8 cellular contexts compared by ENCODE assay signal in the genomic region with DNA sequence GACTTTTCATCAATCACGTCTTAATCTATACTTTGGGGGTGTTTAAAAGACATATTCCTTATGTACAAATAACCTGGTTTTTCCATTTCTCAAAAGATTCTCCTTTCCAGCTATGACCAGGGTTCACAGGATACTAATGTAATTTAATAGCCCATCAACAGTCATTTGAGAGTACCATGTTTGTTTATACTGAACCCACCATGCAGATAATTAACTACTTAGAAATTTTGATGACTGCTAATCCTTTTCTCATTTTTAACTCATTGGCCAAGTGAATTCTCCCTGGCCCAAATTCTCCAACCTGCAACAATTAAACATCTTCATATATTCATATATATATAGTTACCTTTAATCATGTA. TPM values are rescaled to one million over a fixed set of nuclear protein-coding genes. Genes with fewer than 3 reads are reported as not detected.
DNase-seq lines count a peak whose midpoint lies in the region; ATAC-seq and TF ChIP-seq lines count a peak whose summit lies in the region.

No MANE protein-coding gene starts in this region.

- peaks cover 11% of the 10 kb centered on the region for H3K4me1 ChIP-seq in IMR-90 (ENCODE audit: control insufficient read depth, insufficient read depth, low read length)
- H3K4me1 ChIP-seq in mammary epithelial cell (ENCODE audit: insufficient read depth, low read length): peaks cover 38% of the 10 kb centered on the region

- H3K4me3 ChIP-seq in IMR-90 (ENCODE audit: insufficient read depth, low read depth, low read length) (no peak overlapping the region), mammary epithelial cell (replicated peaks in 1 of 3; ENCODE audit: insufficient read depth in 1 of 3, low read depth in 2 of 3, low read length in 3 of 3) (no peak overlapping the region)

- H2BK15ac ChIP-seq in IMR-90 (ENCODE audit: low read depth, low read length): no peak overlapping the region

- H3K9me3 ChIP-seq in CD4-positive, alpha-beta T cell (ENCODE audit: control insufficient read depth, low read length): no peaks in the 10 kb centered on the region
- no peaks in the 10 kb centered on the region for H3K9me3 ChIP-seq in IMR-90 (ENCODE audit: control insufficient read depth, insufficient read depth, low read length)
- H3K9me3 ChIP-seq in mammary epithelial cell (replicated peaks; ENCODE audit: insufficient read depth, low read length): no peaks in the 10 kb centered on the region

- no peak overlapping the region for H2BK20ac ChIP-seq in IMR-90 (ENCODE audit: low read depth, low read length)

- no peak overlapping the region for H3K18ac ChIP-seq in IMR-90 (ENCODE audit: low read depth, low read length)

- no peaks in the 10 kb centered on the region for H3K27me3 ChIP-seq in CD4-positive, alpha-beta T cell (ENCODE audit: control insufficient read depth, insufficient read depth, low read length)
- no peaks in the 10 kb centered on the region for H3K27me3 ChIP-seq in IMR-90 (ENCODE audit: control insufficient read depth, insufficient read depth, low read length)
- H3K27me3 ChIP-seq in mammary epithelial cell (ENCODE audit: insufficient read depth, low read length): no peaks in the 10 kb centered on the region

- H3K27me3 Mint-ChIP-seq in CD4-positive, alpha-beta T cell: no peaks in the 10 kb centered on the region
- no peaks in the 10 kb centered on the region for H3K27me3 Mint-ChIP-seq in neural crest cell (ENCODE audit: low read depth)

- TF ChIP-seq CTCF in CD4-positive, alpha-beta T cell (IDR thresholded peaks at IDR 0.05): no peak
- no peak for TF ChIP-seq CTCF in IMR-90 (conservative IDR thresholded peaks at IDR 0.05; ENCODE audit: low read depth, low read length)
- TF ChIP-seq CTCF in mammary epithelial cell (conservative IDR thresholded peaks at IDR 0.05 in 1 of 2, IDR thresholded peaks at IDR 0.05 in 1 of 2; ENCODE audit: extremely low read depth in 1 of 2, insufficient read depth in 1 of 2, low read depth in 1 of 2, low read length in 2 of 2): no peak
- no peak for TF ChIP-seq CTCF in neural crest cell (conservative IDR thresholded peaks at IDR 0.05)

- peak overlapping the region; percentile 100 for H3K4me3 Mint-ChIP-seq in CD4-positive, alpha-beta T cell
- peak overlapping the region; percentile 96 for H3K4me3 Mint-ChIP-seq in neural crest cell

- H3K9me1 ChIP-seq in IMR-90 (ENCODE audit: insufficient read depth, low read length): peaks cover 9% of the 10 kb centered on the region

- H2BK120ac ChIP-seq in IMR-90 (ENCODE audit: low read depth, low read length): no peak overlapping the region

- ATAC-seq in CD4-positive, alpha-beta T cell (ENCODE audit: poor library complexity): no peak
- no peak for ATAC-seq in IMR-90 (ENCODE audit: low read depth)
- no peak for ATAC-seq in activated CD4-positive, CD25-positive, alpha-beta regulatory T cell treated with anti-CD3 and anti-CD28 coated beads, Interleukin-2, amount 50 U/mL, for 24 hours

- H3K14ac ChIP-seq in IMR-90 (replicated peaks; ENCODE audit: low read depth, low read length): no peak overlapping the region

- H4K91ac ChIP-seq in IMR-90 (ENCODE audit: insufficient read depth, low read depth, low read length): no peak overlapping the region

- intact Hi-C loops in CD4-positive, alpha-beta T cell (cut with DNase I, micrococcal nuclease): no loop called here
- intact Hi-C loops in IMR-90 (cut with micrococcal nuclease) (no loop called here), mammary epithelial cell (cut with micrococcal nuclease) (loop anchor here (2.0 kb wide), 1 partner anchor 18 kb away; no protein-coding TSS in a partner anchor)

- H3K36me3 ChIP-seq in IMR-90 (ENCODE audit: control insufficient read depth, insufficient read depth, low read length) (peaks cover 5% of the 10 kb centered on the region; the same call in 1 of the 2 replicates), mammary epithelial cell (ENCODE audit: insufficient read depth, low read length) (no peaks in the 10 kb centered on the region)

- H3K79me2 ChIP-seq in mammary epithelial cell (ENCODE audit: insufficient read depth, low read length): peaks cover 51% of the 10 kb centered on the region

- no peak overlapping the region for H3K4ac ChIP-seq in IMR-90 (ENCODE audit: low read depth, low read length)

- H3K23ac ChIP-seq in IMR-90 (ENCODE audit: low read depth, low read length): no peak overlapping the region

- H2BK5ac ChIP-seq in IMR-90 (ENCODE audit: low read depth, low read length, poor library complexity, severe bottlenecking): peak overlapping the region; percentile 90

- peaks cover 18 to 61% of the 10 kb centered on the region in 2 experiments for H3K79me1 ChIP-seq in IMR-90 (ENCODE audit: low read depth in 1 of 2, low read length in 2 of 2)

- WGBS in IMR-90 (ENCODE audit: extremely low coverage in 2 of 2, insufficient read length in 1 of 2), 2 experiments: no CpG with 5 or more reads among the region's 1 CpG
- 50% methylated on average over 1 of the region's 1 CpG for WGBS in mammary epithelial cell (ENCODE audit: low coverage, missing lambda C conversion rate)

- no peak overlapping the region for H3K56ac ChIP-seq in IMR-90 (ENCODE audit: extremely low read depth, insufficient read depth, low read length)

- H3K27ac Mint-ChIP-seq in CD4-positive, alpha-beta T cell: peak overlapping the region; percentile 99
- H3K27ac Mint-ChIP-seq in neural crest cell (ENCODE audit: unreplicated experiment): no peak overlapping the region

- dilution Hi-C loops in IMR-90 (cut with HindIII; ENCODE audit: low sequenced_read_pairs, unreplicated experiment): no loop called here
- dilution Hi-C loops in mammary epithelial cell (cut with HindIII; ENCODE audit: low sequenced_read_pairs): no loop called here

- H2AFZ ChIP-seq in IMR-90 (replicated peaks; ENCODE audit: low read length, poor library complexity) (no peak overlapping the region), mammary epithelial cell (ENCODE audit: low read depth, low read length) (no peak overlapping the region)

- no peaks in the 10 kb centered on the region for H3K9me3 Mint-ChIP-seq in CD4-positive, alpha-beta T cell
- no peaks in the 10 kb centered on the region for H3K9me3 Mint-ChIP-seq in neural crest cell

- no peak for TF ChIP-seq POLR2A in IMR-90 (IDR thresholded peaks at IDR 0.05; ENCODE audit: low read depth, low read length)

- no peak overlapping the region for H4K5ac ChIP-seq in IMR-90 (ENCODE audit: low read depth, low read length)

- no TSS peak for BruUV-seq in IMR-90 (replicated peaks; lab: Mats Ljungman, UMichigan)
- BruUV-seq in mammary epithelial cell (replicated peaks; lab: Mats Ljungman, UMichigan): no TSS peak

- H3K36me3 Mint-ChIP-seq in CD4-positive, alpha-beta T cell (ENCODE audit: low read depth): peaks cover 28% of the 10 kb centered on the region
- no peaks in the 10 kb centered on the region for H3K36me3 Mint-ChIP-seq in neural crest cell (ENCODE audit: low read depth)

- H3K9ac ChIP-seq in IMR-90 (ENCODE audit: low read depth, low read length) (no peak overlapping the region), mammary epithelial cell (ENCODE audit: insufficient read depth, low read length) (no peak overlapping the region)

- no peak for TF ChIP-seq RAD21 in IMR-90 (IDR thresholded peaks at IDR 0.05; ENCODE audit: low read length)

- no peak overlapping the region for H3K4me2 ChIP-seq in IMR-90 (ENCODE audit: low read depth, low read length)
- peak overlapping the region; percentile 95 for H3K4me2 ChIP-seq in mammary epithelial cell (ENCODE audit: insufficient read depth, low read depth, low read length)

- peaks cover 63% of the 10 kb centered on the region for H3K4me1 Mint-ChIP-seq in CD4-positive, alpha-beta T cell (ENCODE audit: low read depth)
- peaks cover 62% of the 10 kb centered on the region for H3K4me1 Mint-ChIP-seq in neural crest cell

- in situ Hi-C loops in IMR-90 (cut with MboI; ENCODE audit: low sequenced_read_pairs): no loop called here
- in situ Hi-C loops in mammary epithelial cell (cut with MboI; ENCODE audit: low sequenced_read_pairs in 2 of 2): no loop called here

- no peak overlapping the region for H2AK9ac ChIP-seq in IMR-90 (replicated peaks; ENCODE audit: low read depth, low read length, poor library complexity)

- CTCF ChIA-PET in CD4-positive, alpha-beta T cell (lab: Charles Lee): interaction anchor here (1.0 to 5.9 kb wide), 3 partner anchors 26 to 54 kb away, joined by 3 to 159 read pairs (median 59); a partner anchor contains a TSS
- CTCF ChIA-PET in IMR-90 (lab: Yijun Ruan, JAX) (no interaction called here), mammary epithelial cell (lab: Charles Lee; ENCODE audit: low non-redundant PET) (no interaction called here)

- no peak overlapping the region for H4K8ac ChIP-seq in IMR-90 (ENCODE audit: low read depth in 2 of 2, low read length in 2 of 2)

- peak overlapping the region; percentile 98 for H3K27ac ChIP-seq in CD4-positive, alpha-beta T cell (ENCODE audit: low read depth, low read length)
- H3K27ac ChIP-seq in IMR-90 (ENCODE audit: insufficient read depth, low read length) (no peak overlapping the region), mammary epithelial cell (ENCODE audit: insufficient read depth, low read depth, low read length) (peak overlapping the region; percentile 99)

- peaks cover 7% of the 10 kb centered on the region; the same call in 1 of the 2 replicates for H4K20me1 ChIP-seq in IMR-90 (ENCODE audit: insufficient read depth, low read length)
- no peaks in the 10 kb centered on the region for H4K20me1 ChIP-seq in mammary epithelial cell (ENCODE audit: insufficient read depth, low read length)

- no peak for DNase-seq in CD4-positive, alpha-beta T cell
- DNase-seq in IMR-90: no peak
- DNase-seq in mammary epithelial cell: no peak
- no peak for DNase-seq in neural crest cell (ENCODE audit: low read depth, low spot score)
- DNase-seq in NCI-H510A treated with DMSO at 0.1 percent for 48 hours (lab: John Stamatoyannopoulos, UW): no peak
- no peak for DNase-seq in SHP77 (lab: John Stamatoyannopoulos, UW)
- no peak for DNase-seq in stimulated activated CD4-positive, alpha-beta T cell treated with anti-CD3 and anti-CD28 coated beads, Interleukin-2, amount 100 ng/mL, for 24 hours

- no peak overlapping the region for H2AK5ac ChIP-seq in IMR-90 (ENCODE audit: low read depth, low read length)

- POLR2A ChIA-PET in CD4-positive, alpha-beta T cell (lab: Charles Lee): interaction anchor here (1.0 to 10.9 kb wide), 5 partner anchors 28 to 546 kb away, joined by 3 to 560 read pairs (median 14); a partner anchor contains a TSS
- POLR2A ChIA-PET in IMR-90 (lab: Charles Lee; ENCODE audit: unreplicated experiment): interaction anchor here (0.5 kb wide), 1 partner anchor 449 kb away, joined by 3 read pairs; no protein-coding TSS in a partner anchor

TF ChIP-seq in IMR-90, 13 proteins besides CTCF, POLR2A, EP300 and RAD21 (continues in another document):
- no peak for TF ChIP-seq RFX5 (IDR thresholded peaks at IDR 0.05; ENCODE audit: low read depth, low read length)

RNA-seq across cellular contexts. Expression of a gene that starts 28.8 kb away (rescaled TPM):
- total RNA-seq in CD4-positive, alpha-beta T cell: 100 to 1,000 TPM; 295 to 296 TPM
- total RNA-seq in IMR-90 (2012; rRNA removed) (79.2 and 83.3 TPM in 2 replicates), mammary epithelial cell (10 to 100 TPM; 41.2 to 72.2 TPM), neural crest cell (75.5 and 79.6 TPM in 2 replicates)
- polyA plus RNA-seq in IMR-90 (2012; rRNA removed) (12.9 and 16.8 TPM in 2 replicates), mammary epithelial cell (2.4 TPM)
- 5.3 and 7.7 TPM in 2 replicates for polyA plus RNA-seq in IMR-90 (2012; cell fraction: cytosol; rRNA removed)
- polyA plus RNA-seq in IMR-90 (2012; cell fraction: nucleus; rRNA removed; ENCODE audit: low replicate concordance): 7.4 and 30.8 TPM in 2 replicates
- 57.9 TPM for polyA minus RNA-seq in mammary epithelial cell
